Comparison of ENCODE assay signal across 23 cellular contexts in the genomic region with DNA sequence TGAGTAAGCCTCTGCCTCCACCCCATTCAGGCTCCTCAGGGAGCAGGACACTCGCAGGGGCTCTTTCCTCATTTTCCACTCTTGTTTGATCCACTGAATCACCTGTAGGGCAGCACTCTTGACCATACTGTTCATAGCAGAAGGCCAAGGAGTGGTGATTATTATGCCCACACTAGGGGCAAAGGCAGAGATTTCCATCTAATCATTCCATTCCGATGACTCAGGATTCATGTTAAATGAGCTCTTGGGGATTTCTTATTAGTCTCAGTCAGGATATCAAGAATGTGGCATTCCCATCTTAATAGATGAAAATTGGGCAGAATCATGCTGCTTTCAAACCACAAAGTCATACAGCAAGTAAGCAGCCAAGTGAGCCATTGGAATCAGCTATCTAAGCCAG.
"Had no signal": no experiment of that assay in that cellular context is flagged by ENCODE, and none has a peak within 500 bp of the region (broad histone marks: within the 10 kb centered on the region; RNA-seq: fewer than 3 reads in every experiment).

No MANE protein-coding gene starts in this region.

- DNase-seq: activated CD4-positive, alpha-beta T cell treated with anti-CD3 and anti-CD28 coated beads for 48 hours; activated CD4-positive, alpha-beta T cell treated with anti-CD3 and anti-CD28 coated beads, Interleukin-2, amount 50 U/mL, for 4 hours; activated CD4-positive, CD25-positive, alpha-beta regulatory T cell treated with anti-CD3 and anti-CD28 coated beads, Interleukin-2, amount 50 U/mL, for 72 hours; activated effector memory CD4-positive, alpha-beta T cell treated with anti-CD3 and anti-CD28 coated beads, Interleukin-2, amount 50 U/mL, for 16 hours; activated naive CD4-positive, alpha-beta T cell treated with Interleukin-2 at 50 U/mL for 16 hours; activated naive CD8-positive, alpha-beta T cell treated with anti-CD3 and anti-CD28 coated beads, Interleukin-2, amount 50 U/mL, for 24 hours; activated T-cell treated with anti-CD3 and anti-CD28 coated beads, Interleukin-2, amount 50 U/mL, for 4 hours; amniotic stem cell; Kasumi-1; NCI-H1092; NCI-H1417; NCI-H1930; NCI-H524; PC-9; SIG-M5; T-helper 17 cell; T-helper 9 cell had no signal

- H3K27ac Mint-ChIP-seq: activated naive CD8-positive, alpha-beta T cell treated with anti-CD3 and anti-CD28 coated beads, Interleukin-2, amount 50 U/mL, for 24 hours; brain; T-helper 17 cell; WTC11 had no signal

- H3K4me1 Mint-ChIP-seq: activated naive CD8-positive, alpha-beta T cell treated with anti-CD3 and anti-CD28 coated beads, Interleukin-2, amount 50 U/mL, for 24 hours; brain; T-helper 17 cell had no signal

- ATAC-seq: activated naive CD4-positive, alpha-beta T cell treated with anti-CD3 and anti-CD28 coated beads, Interleukin-2, amount 50 U/mL, for 72 hours; activated naive CD8-positive, alpha-beta T cell treated with anti-CD3 and anti-CD28 coated beads, Interleukin-2, amount 50 U/mL, for 24 hours; activated T-cell treated with anti-CD3 and anti-CD28 coated beads, Interleukin-2, amount 50 U/mL, for 4 hours; K562; T-helper 17 cell; WTC11 had no signal

- H3K27me3 ChIP-seq: ascending aorta, cardiac muscle cell had no signal

- H3K4me1 ChIP-seq: ascending aorta had no signal

- H3K9me3 Mint-ChIP-seq: activated naive CD8-positive, alpha-beta T cell treated with anti-CD3 and anti-CD28 coated beads, Interleukin-2, amount 50 U/mL, for 24 hours; activated T-cell treated with anti-CD3 and anti-CD28 coated beads, Interleukin-2, amount 50 U/mL, for 4 hours had no signal

- H3K36me3 Mint-ChIP-seq: activated naive CD4-positive, alpha-beta T cell treated with anti-CD3 and anti-CD28 coated beads, Interleukin-2, amount 50 U/mL, for 72 hours; brain; WTC11 had no signal

- H3K36me3 ChIP-seq: ascending aorta, cardiac muscle cell had no signal

- H3K27me3 Mint-ChIP-seq: activated naive CD8-positive, alpha-beta T cell treated with anti-CD3 and anti-CD28 coated beads, Interleukin-2, amount 50 U/mL, for 24 hours; T-helper 17 cell had no signal

- H3K9me3 ChIP-seq: ascending aorta had no signal

- H3K4me3 Mint-ChIP-seq: activated naive CD8-positive, alpha-beta T cell treated with anti-CD3 and anti-CD28 coated beads, Interleukin-2, amount 50 U/mL, for 24 hours; activated T-cell treated with anti-CD3 and anti-CD28 coated beads, Interleukin-2, amount 50 U/mL, for 4 hours; brain; T-helper 17 cell; WTC11 had no signal

- H3K4me3 ChIP-seq: ascending aorta, cardiac muscle cell, K562, PC-9 had no signal

- H2AFZ ChIP-seq: PC-9 had no signal

- H3K27ac ChIP-seq: ascending aorta, cardiac muscle cell, PC-9 had no signal

- H3K4me2 ChIP-seq: PC-9 had no signal
